ENCODE assay signal across 26 cellular contexts in genomic region chr4:164193676-164194075, GRCh38.
"Had no signal": no experiment of that assay in that cellular context is flagged by ENCODE, and none has a peak within 500 bp of the region (broad histone marks: within the 10 kb centered on the region; RNA-seq: fewer than 3 reads in every experiment).

No MANE protein-coding gene starts in this region.

- DNase-seq: Kasumi-1, MM.1S, MV-4-11, NCI-H1092, NCI-H1105, NCI-H1417 treated with DMSO at 0.1 percent for 48 hours, NCI-H1436 treated with DMSO at 0.1 percent for 48 hours, NCI-H1694 treated with DMSO at 0.1 percent for 48 hours, NCI-H187 treated with DMSO at 0.1 percent for 48 hours, NCI-H2029, NCI-H2081, NCI-H226, NCI-H446 treated with DMSO at 0.1 percent for 48 hours, NCI-H510A, NCI-H524, NCI-H526, NCI-H69, NCI-H748 treated with DMSO at 0.1 percent for 48 hours, NCI-H82, PC-9, SHP77, SIG-M5, SJCRH30, T-cell had no signal

- H3K27me3 ChIP-seq: SJCRH30 had no signal

- H3K4me1 Mint-ChIP-seq: T-cell had no signal

- H3K9me3 Mint-ChIP-seq: T-cell had no signal

- H3K27me3 Mint-ChIP-seq: T-cell had no signal

- H3K36me3 Mint-ChIP-seq: T-cell had no signal

- H3K9me3 ChIP-seq: SJCRH30 had no signal

- H3K36me3 ChIP-seq: SJCRH30 had no signal

- H3K4me3 Mint-ChIP-seq: T-cell had no signal

- H3K27ac ChIP-seq: PC-9, RWPE1, SJCRH30, SK-N-MC had no signal

- H3K27ac Mint-ChIP-seq: T-cell had no signal

- H3K4me1 ChIP-seq: SJCRH30 had no signal

- H3K4me3 ChIP-seq: PC-9, SJCRH30, SK-N-MC had no signal
